8 cellular contexts compared by ENCODE assay signal in the genomic region with DNA sequence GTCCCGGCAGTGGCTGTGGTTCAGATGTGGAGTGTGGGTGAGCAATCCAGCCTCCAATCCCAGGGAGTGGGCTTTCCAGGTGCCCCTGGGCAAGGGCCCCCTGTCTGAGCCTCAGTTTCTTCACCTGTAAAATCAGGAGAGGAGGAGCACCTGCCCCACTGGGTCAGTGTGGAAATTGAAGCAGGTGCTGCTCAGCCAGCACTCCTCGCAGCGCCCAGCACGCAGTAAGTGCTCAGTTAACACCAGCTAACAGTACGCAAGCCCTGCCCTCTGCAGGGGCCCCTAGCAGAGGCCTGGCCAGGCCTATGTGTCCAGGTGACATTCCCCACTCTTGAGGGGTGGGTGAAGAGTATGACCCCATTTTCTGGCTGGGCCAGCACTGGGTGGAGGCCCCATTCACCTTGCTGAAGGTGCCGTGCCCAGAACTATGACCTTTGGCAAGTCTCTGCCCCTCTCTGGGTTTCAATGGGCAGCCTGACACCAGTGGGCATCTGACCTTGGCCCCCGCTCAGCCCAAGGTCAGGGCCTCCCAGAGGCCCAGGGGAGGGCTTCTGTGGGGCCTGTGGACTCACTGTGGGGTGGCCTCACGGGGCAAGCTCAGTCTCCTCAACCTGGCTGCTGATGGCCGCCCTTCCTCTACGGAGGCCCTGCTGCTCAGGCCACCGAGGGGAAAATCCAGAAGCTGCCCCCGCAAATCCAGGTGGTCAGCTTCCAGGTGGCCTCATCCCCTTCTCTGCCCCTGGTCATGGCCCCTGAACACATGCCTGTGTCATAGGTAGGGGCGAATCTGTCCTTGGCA. TPM values are rescaled to one million over a fixed set of nuclear protein-coding genes. Genes with fewer than 3 reads are reported as not detected.
A peak's percentile ranks its signal among the peaks of the same experiment; 100 is the strongest.
DNase-seq lines count a peak whose midpoint lies in the region; ATAC-seq and TF ChIP-seq lines count a peak whose summit lies in the region.

No MANE protein-coding gene starts in this region.

- no peak for TF ChIP-seq EP300 in suprapubic skin (IDR thresholded peaks at IDR 0.05)

- no peaks in the 10 kb centered on the region for H3K27me3 ChIP-seq in suprapubic skin

- H3K27me3 Mint-ChIP-seq in chondrocyte (ENCODE audit: low read depth) (no peaks in the 10 kb centered on the region), mesothelial cell of epicardium (ENCODE audit: low read depth) (no peaks in the 10 kb centered on the region)

- 69% methylated on average over 5 of the region's 13 CpGs for WGBS in suprapubic skin

- peaks cover 65% of the 10 kb centered on the region for H3K4me1 Mint-ChIP-seq in chondrocyte (ENCODE audit: low read depth)
- H3K4me1 Mint-ChIP-seq in mesothelial cell of epicardium: peaks cover 45% of the 10 kb centered on the region

- peak overlapping the region; percentile 82 for H3K4me3 Mint-ChIP-seq in chondrocyte (ENCODE audit: unreplicated experiment)
- H3K4me3 Mint-ChIP-seq in mesothelial cell of epicardium: peak overlapping the region; percentile 57

- no peak for TF ChIP-seq POLR2A in suprapubic skin (IDR thresholded peaks at IDR 0.05)

- CTCF ChIA-PET in GM10248 (lab: Yijun Ruan, JAX): interaction anchor here (12.1 kb wide), 1 partner anchor 86 kb away, joined by 120 read pairs; no protein-coding TSS in a partner anchor

- no peak for ATAC-seq in HG03565 (IDR thresholded peaks at IDR 0.05; ENCODE audit: unreplicated experiment)

- no peak for TF ChIP-seq CTCF in HFF-Myc (IDR thresholded peaks at IDR 0.05; ENCODE audit: low read depth, low read length, missing control alignments)
- TF ChIP-seq CTCF in chondrocyte (IDR thresholded peaks at IDR 0.05): no peak
- no peak for TF ChIP-seq CTCF in mesothelial cell of epicardium (IDR thresholded peaks at IDR 0.05; ENCODE audit: unreplicated experiment)
- TF ChIP-seq CTCF in suprapubic skin (IDR thresholded peaks at IDR 0.05): no peak
- no peak for TF ChIP-seq CTCF in GM10248 (IDR thresholded peaks at IDR 0.05; ENCODE audit: control extremely low read depth, extremely low read depth, low read depth, missing control alignments)

- H3K9me3 Mint-ChIP-seq in chondrocyte (ENCODE audit: low read depth) (no peaks in the 10 kb centered on the region), mesothelial cell of epicardium (no peaks in the 10 kb centered on the region)

- H3K36me3 Mint-ChIP-seq in chondrocyte (ENCODE audit: low read depth) (peaks cover 6% of the 10 kb centered on the region), mesothelial cell of epicardium (no peaks in the 10 kb centered on the region)

- POLR2A ChIA-PET in GM10248 (lab: Yijun Ruan, JAX): no interaction called here

- H3K27ac ChIP-seq in suprapubic skin: peak overlapping the region; percentile 91

- H3K27ac Mint-ChIP-seq in chondrocyte (ENCODE audit: unreplicated experiment) (peak overlapping the region; percentile 17), mesothelial cell of epicardium (no peak overlapping the region)

- DNase-seq in HFF-Myc (ENCODE audit: extremely low read depth, low read depth) (no peak), chondrocyte (ENCODE audit: low spot score) (peak; percentile 83), mesothelial cell of epicardium (ENCODE audit: low spot score in 2 of 2, unreplicated experiment in 2 of 2) (no peak), suprapubic skin (ENCODE audit: low spot score in 2 of 2) (no peak), iPS-NIHi11 (ENCODE audit: low spot score) (no peak), GM10248 (ENCODE audit: extremely low spot score) (no peak)
- DNase-seq in activated CD4-positive, alpha-beta T cell treated with anti-CD3 and anti-CD28 coated beads, Interleukin-2, amount 50 U/mL, for 48 hours: no peak

- H3K4me3 ChIP-seq in HFF-Myc (replicated peaks; ENCODE audit: low read depth, low read length): peak overlapping the region; percentile 78
- H3K4me3 ChIP-seq in suprapubic skin: peak overlapping the region; percentile 85

- H3K9me3 ChIP-seq in suprapubic skin: no peaks in the 10 kb centered on the region

- peaks cover 22% of the 10 kb centered on the region for H3K36me3 ChIP-seq in suprapubic skin

- H3K4me1 ChIP-seq in suprapubic skin: peaks cover 78% of the 10 kb centered on the region

RNA-seq across cellular contexts. Expression of a gene that starts 2.5 kb away (rescaled TPM):
- 243 to 296 TPM (median 282 TPM) in 3 replicates for total RNA-seq in chondrocyte
- 100 to 104 TPM (median 102 TPM) in 3 replicates for total RNA-seq in mesothelial cell of epicardium
- 10 to 100 TPM; 30.1 to 58.7 (median 42.6) TPM for total RNA-seq in suprapubic skin

RNA-seq across cellular contexts. Expression of a gene that starts 37.0 kb away (rescaled TPM):
- 13.0 to 25.0 TPM (median 20.8 TPM) in 3 replicates for total RNA-seq in chondrocyte
- total RNA-seq in mesothelial cell of epicardium: 1.3 to 2.1 TPM (median 1.4 TPM) in 3 replicates
- total RNA-seq in suprapubic skin: 100 to 1,000 TPM in 1 of 4 donors, 10 to 100 TPM in 3; 64.2 to 187 (median 92.5) TPM
